24 cellular contexts compared by ENCODE assay signal in genomic region chr14:105495990-105496830, GRCh38. TPM values are rescaled to one million over a fixed set of nuclear protein-coding genes. Genes with fewer than 3 reads are reported as not detected.
DNase-seq lines count a peak whose midpoint lies in the region; ATAC-seq, FAIRE-seq and TF ChIP-seq lines count a peak whose summit lies in the region.
"Had no signal": no experiment of that assay in that cellular context is flagged by ENCODE, and none has a peak within 500 bp of the region (broad histone marks: within the 10 kb centered on the region; RNA-seq: fewer than 3 reads in every experiment).

No MANE protein-coding gene starts in this region.

- H3K9me3 ChIP-seq in CD4-positive, alpha-beta memory T cell (ENCODE audit: control insufficient read depth in 1 of 2, low read length in 2 of 2), result no peaks in the 10 kb centered on the region
- H3K9me3 ChIP-seq: MG63, spleen had no signal

- H3K4me1 ChIP-seq in CD4-positive, alpha-beta memory T cell (ENCODE audit: insufficient read depth, low read length), result peaks cover 9% of the 10 kb centered on the region
- H3K4me1 ChIP-seq: neural progenitor cell had no signal

- no peak overlapping the region for H3K27ac ChIP-seq in CD4-positive, alpha-beta memory T cell (ENCODE audit: low read depth, low read length)
- H3K27ac ChIP-seq: neural progenitor cell, spleen had no signal

- no peak overlapping the region for H3K4me3 ChIP-seq in CD4-positive, alpha-beta memory T cell (ENCODE audit: low read length in 2 of 2)
- H3K4me3 ChIP-seq: MG63, neural progenitor cell, spleen had no signal

- H3K27me3 Mint-ChIP-seq in CD14-positive monocyte (ENCODE audit: low read depth in 3 of 3) (peaks cover 1 to 5% (median 2%) of the 10 kb centered on the region in 3 donors), neural crest cell (ENCODE audit: low read depth) (no peaks in the 10 kb centered on the region)
- H3K27me3 Mint-ChIP-seq in effector memory CD8-positive, alpha-beta T cell, result no peaks in the 10 kb centered on the region
- no peaks in the 10 kb centered on the region for H3K27me3 Mint-ChIP-seq in CD4-positive, alpha-beta memory T cell
- H3K27me3 Mint-ChIP-seq: activated CD4-positive, alpha-beta T cell treated with anti-CD3 and anti-CD28 coated beads, Interleukin-2, amount 10 ng/mL, durations not matched to agents 7 days and 5 days had no signal

- H3K4me1 Mint-ChIP-seq in CD14-positive monocyte (peaks cover 3% of the 10 kb centered on the region), neural crest cell (peaks cover 16% of the 10 kb centered on the region)
- H3K4me1 Mint-ChIP-seq in effector memory CD8-positive, alpha-beta T cell (ENCODE audit: low read depth in 2 of 2), result peaks cover 5 to 12% of the 10 kb centered on the region in 2 donors
- peaks cover 2 to 7% (median 5%) of the 10 kb centered on the region in 4 donors for H3K4me1 Mint-ChIP-seq in CD4-positive, alpha-beta memory T cell

- no peaks in the 10 kb centered on the region for H3K36me3 ChIP-seq in CD4-positive, alpha-beta memory T cell (ENCODE audit: insufficient read depth, low read length)
- H3K36me3 ChIP-seq: neural progenitor cell had no signal

- no peak for TF ChIP-seq CTCF in CD14-positive monocyte (IDR thresholded peaks at IDR 0.05)
- no peak for TF ChIP-seq CTCF in neural crest cell (conservative IDR thresholded peaks at IDR 0.05)

- H3K27ac Mint-ChIP-seq in CD14-positive monocyte (no peak overlapping the region), neural crest cell (ENCODE audit: unreplicated experiment) (peak overlapping the region; percentile 35)
- peak overlapping the region; percentile 68 to 92 for H3K27ac Mint-ChIP-seq in effector memory CD8-positive, alpha-beta T cell
- no peak overlapping the region for H3K27ac Mint-ChIP-seq in CD4-positive, alpha-beta memory T cell
- H3K27ac Mint-ChIP-seq: activated CD4-positive, alpha-beta T cell treated with anti-CD3 and anti-CD28 coated beads, Interleukin-2, amount 10 ng/mL, durations not matched to agents 7 days and 5 days; neural progenitor cell had no signal

- CTCF ChIA-PET in CD4-positive, alpha-beta memory T cell (lab: Charles Lee; ENCODE audit: partially characterized antibody), result no interaction called here

- no peaks in the 10 kb centered on the region for H3K27me3 ChIP-seq in CD4-positive, alpha-beta memory T cell (ENCODE audit: insufficient read depth, low read length)
- H3K27me3 ChIP-seq: MG63, neural progenitor cell, spleen had no signal

- POLR2A ChIA-PET in CD4-positive, alpha-beta memory T cell (lab: Charles Lee; ENCODE audit: partially characterized antibody), result no interaction called here

- no peak for ATAC-seq in effector memory CD8-positive, alpha-beta T cell (replicated peaks)
- ATAC-seq: esophagus mucosa had no signal

- TF ChIP-seq POLR2A in GM12891 (IDR thresholded peaks at IDR 0.05; ENCODE audit: low read depth, low read length), result no peak

- intact Hi-C loops in CD14-positive monocyte (cut with micrococcal nuclease), result no loop called here
- intact Hi-C loops in CD4-positive, alpha-beta memory T cell (cut with micrococcal nuclease), result no loop called here

- DNase-seq in CD14-positive monocyte (ENCODE audit: low spot score), result peak; percentile 44
- DNase-seq in GM12891 (ENCODE audit: insufficient read length, low spot score), result peak; percentile 17
- peak in 1 of 3 experiments; percentile 2 for DNase-seq in effector memory CD8-positive, alpha-beta T cell
- no peak for DNase-seq in neural crest cell (ENCODE audit: low read depth, low spot score)
- no peak for DNase-seq in NCI-H128 (lab: John Stamatoyannopoulos, UW; ENCODE audit: unreplicated experiment)
- DNase-seq in CD4-positive, alpha-beta memory T cell, result no peak
- no peak for DNase-seq in GM19239 (ENCODE audit: insufficient read length, low spot score)
- DNase-seq: activated CD4-positive, alpha-beta T cell treated with anti-CD3 and anti-CD28 coated beads, Interleukin-2, amount 10 ng/mL, durations not matched to agents 7 days and 5 days; activated gamma-delta T cell treated with Interleukin-2 at 50 U/mL for 16 hours; amygdala; central memory CD4-positive, alpha-beta T cell; DMS79 treated with DMSO at 0.1 percent for 48 hours; effector CD4-positive, alpha-beta T cell; kidney glomerular epithelial cell; MG63; NCI-H1436 treated with DMSO at 0.1 percent for 48 hours; NCI-H526; SHP77; stimulated activated CD4-positive, alpha-beta T cell treated with anti-CD3 and anti-CD28 coated beads, Interleukin-4, amount 100 ng/mL, for 4 hours had no signal

- H3K9me3 Mint-ChIP-seq in CD14-positive monocyte (peaks cover 0 to 3% (median 0%) of the 10 kb centered on the region in 7 donors), neural crest cell (no peaks in the 10 kb centered on the region)
- no peaks in the 10 kb centered on the region for H3K9me3 Mint-ChIP-seq in effector memory CD8-positive, alpha-beta T cell
- peaks cover 0 to 5% (median 0%) of the 10 kb centered on the region in 8 donors for H3K9me3 Mint-ChIP-seq in CD4-positive, alpha-beta memory T cell
- H3K9me3 Mint-ChIP-seq: activated CD4-positive, alpha-beta T cell treated with anti-CD3 and anti-CD28 coated beads, Interleukin-2, amount 10 ng/mL, durations not matched to agents 7 days and 5 days; neural progenitor cell had no signal

- FAIRE-seq in GM12891 (lab: Jason Lieb, UNC) (no peak), GM19239 (lab: Jason Lieb, UNC) (no peak)
- FAIRE-seq: frontal cortex, TTC549 had no signal

- H3K4me3 Mint-ChIP-seq in CD14-positive monocyte (no peak overlapping the region), neural crest cell (no peak overlapping the region)
- H3K4me3 Mint-ChIP-seq in effector memory CD8-positive, alpha-beta T cell, result no peak overlapping the region
- H3K4me3 Mint-ChIP-seq in CD4-positive, alpha-beta memory T cell, result no peak overlapping the region
- H3K4me3 Mint-ChIP-seq: activated CD4-positive, alpha-beta T cell treated with anti-CD3 and anti-CD28 coated beads, Interleukin-2, amount 10 ng/mL, durations not matched to agents 7 days and 5 days; neural progenitor cell had no signal

- peaks cover 7 to 29% of the 10 kb centered on the region in 2 donors for H3K36me3 Mint-ChIP-seq in CD14-positive monocyte
- H3K36me3 Mint-ChIP-seq in effector memory CD8-positive, alpha-beta T cell (ENCODE audit: insufficient read depth), result peaks cover 95% of the 10 kb centered on the region
- H3K36me3 Mint-ChIP-seq in neural crest cell (ENCODE audit: low read depth), result no peaks in the 10 kb centered on the region
- H3K36me3 Mint-ChIP-seq in CD4-positive, alpha-beta memory T cell, result peaks cover 0 to 4% of the 10 kb centered on the region in 2 donors
- H3K36me3 Mint-ChIP-seq: neural progenitor cell had no signal

TF ChIP-seq in GM12891, 5 proteins besides CTCF, POLR2A, EP300 and RAD21:
- TF ChIP-seq TAF1 (IDR thresholded peaks at IDR 0.05; ENCODE audit: low read depth, low read length) (no peak), PAX5 (IDR thresholded peaks at IDR 0.05; ENCODE audit: insufficient read depth, low read length, severe bottlenecking) (no peak), POLR2AphosphoS5 (IDR thresholded peaks at IDR 0.05; ENCODE audit: low read depth, low read length) (no peak), SPI1 (IDR thresholded peaks at IDR 0.05; ENCODE audit: low read depth, low read length) (no peak), POU2F2 (IDR thresholded peaks at IDR 0.05; ENCODE audit: low read depth, low read length) (no peak)

RNA-seq across cellular contexts. Expression of gene TEDC1, which starts 5.2 kb away (rescaled TPM):
- 1 to 10 TPM; 7.8 to 9.0 TPM for polyA plus RNA-seq in CD14-positive monocyte
- polyA plus RNA-seq in GM12891 (2012; ENCODE audit: low read depth, missing spikeins), result 8.1 TPM
- 39.6 and 44.9 TPM in 2 replicates for total RNA-seq in neural crest cell
- 10 to 100 TPM; 25.4 to 30.2 TPM for total RNA-seq in CD4-positive, alpha-beta memory T cell
- polyA plus RNA-seq in CD4-positive, alpha-beta memory T cell, result 10 to 100 TPM; 10.2 to 10.4 TPM

RNA-seq across cellular contexts. Expression of gene CRIP1, which starts 9.5 kb away (rescaled TPM):
- polyA plus RNA-seq in CD14-positive monocyte, result 1,000 to 10,000 TPM; 1,032 to 2,084 TPM
- polyA plus RNA-seq in GM12891 (2012; ENCODE audit: low read depth, missing spikeins), result 277 TPM
- total RNA-seq in neural crest cell, result 3.2 and 4.8 TPM in 2 replicates
- total RNA-seq in CD4-positive, alpha-beta memory T cell, result 100 to 1,000 TPM; 276 to 290 TPM
- 1,000 to 10,000 TPM; 1,440 to 2,028 TPM for polyA plus RNA-seq in CD4-positive, alpha-beta memory T cell
- total RNA-seq: frontal cortex had no signal

RNA-seq across cellular contexts. Expression of gene CRIP2, which starts 21.6 kb away (rescaled TPM):
- polyA plus RNA-seq in CD14-positive monocyte, result 1 to 10 TPM; 2.1 to 3.3 TPM
- polyA plus RNA-seq in GM12891 (2012; ENCODE audit: low read depth, missing spikeins), result 0.68 TPM
- total RNA-seq in neural crest cell, result 38.3 and 39.3 TPM in 2 replicates
- 10 to 100 TPM; 12.1 to 13.0 TPM for total RNA-seq in CD4-positive, alpha-beta memory T cell
- polyA plus RNA-seq in CD4-positive, alpha-beta memory T cell, result 100 to 1,000 TPM in 1 of 2 donors, 10 to 100 TPM in 1; 84.5 to 256 TPM

RNA-seq across cellular contexts. Expression of gene TMEM121, which starts 30.2 kb away (rescaled TPM):
- under 1 TPM in 1 of 2 donors, not detected in 1; 0.11 TPM for polyA plus RNA-seq in CD14-positive monocyte
- polyA plus RNA-seq in GM12891 (2012; ENCODE audit: low read depth, missing spikeins), result 0.18 TPM
- total RNA-seq in neural crest cell, result 12.3 and 13.9 TPM in 2 replicates
- 1 to 10 TPM; 5.4 to 6.3 TPM for total RNA-seq in CD4-positive, alpha-beta memory T cell
- polyA plus RNA-seq in CD4-positive, alpha-beta memory T cell, result 1 to 10 TPM; 6.6 to 9.5 TPM

Comparison
In these comparisons a context has a peak if more than half of its experiments do, and no peak if none do; other contexts are left out.
1. DNase-seq: peak in CD14-positive monocyte (single experiment) and GM12891 (single experiment); none in neural crest cell (single experiment), NCI-H128 (single experiment), CD4-positive, alpha-beta memory T cell (0 of 5) and GM19239 (single experiment).
2. H3K27ac Mint-ChIP-seq: peak in effector memory CD8-positive, alpha-beta T cell (2 of 2) and neural crest cell (single experiment); none in CD14-positive monocyte (0 of 7) and CD4-positive, alpha-beta memory T cell (0 of 7).
3. RNA of gene CRIP1, which starts 9.5 kb away (total RNA-seq): 276 to 290 TPM in CD4-positive, alpha-beta memory T cell; 3.2 to 4.8 TPM in neural crest cell; every median in the first group is over 10 times any median in the second.